In genomic region chr2:63049291-63050185, GRCh38 we compare ENCODE assay signal across 8 cellular contexts. TPM values are rescaled to one million over a fixed set of nuclear protein-coding genes. Genes with fewer than 3 reads are reported as not detected.
A peak's percentile ranks its signal among the peaks of the same experiment; 100 is the strongest.
DNase-seq lines count a peak whose midpoint lies in the region; ATAC-seq, FAIRE-seq and TF ChIP-seq lines count a peak whose summit lies in the region.

No MANE protein-coding gene starts in this region.

- H3K27me3 Mint-ChIP-seq in glutamatergic neuron (ENCODE audit: unreplicated experiment): peaks cover 46% of the 10 kb centered on the region

- FAIRE-seq in D721Med (lab: Jason Lieb, UNC): no peak

- no peak overlapping the region for H3K27ac ChIP-seq in GM23248
- H3K27ac ChIP-seq in VCaP: peak overlapping the region; percentile 75

- H3K9me2 ChIP-seq in GM23248 (ENCODE audit: insufficient read depth): no peaks in the 10 kb centered on the region

- H3K36me3 Mint-ChIP-seq in glutamatergic neuron (ENCODE audit: unreplicated experiment): peaks cover 7% of the 10 kb centered on the region

- DNase-seq in ACHN: peak; percentile 21
- peak; percentile 32 for DNase-seq in GM23248
- DNase-seq in glutamatergic neuron: no peak
- peak; percentile 27 for DNase-seq in stimulated activated CD8-positive, alpha-beta memory T cell treated with anti-CD3 and anti-CD28 coated beads, Interleukin-4, amount 100 ng/mL, for 48 hours
- DNase-seq in D721Med (ENCODE audit: insufficient read length, low spot score): no peak
- DNase-seq in RPMI8226: no peak

- H3K27me3 ChIP-seq in GM23248 (replicated peaks; ENCODE audit: insufficient read depth): peaks cover 39% of the 10 kb centered on the region

- peak overlapping the region; percentile 77 for H3K4me3 ChIP-seq in GM23248

- H4K20me1 ChIP-seq in GM23248 (ENCODE audit: insufficient read depth): 0 out of 2 replicates have a peak, but pooled peaks cover 3% of the 10 kb centered on the region

- no peaks in the 10 kb centered on the region for H3K9me3 ChIP-seq in GM23248 (ENCODE audit: low read depth)

- ATAC-seq in HG03135 (IDR thresholded peaks at IDR 0.05; ENCODE audit: unreplicated experiment): no peak

- in situ Hi-C loops in ACHN (cut with HindIII; ENCODE audit: low pct_ligation_motif_present, low pct_unique_long_range_greater_than_20kb, low sequenced_read_pairs) (no loop called here), GM23248 (cut with MboI) (no loop called here)

- H3K79me2 ChIP-seq in GM23248 (ENCODE audit: insufficient read depth): no peaks in the 10 kb centered on the region

- H2AFZ ChIP-seq in GM23248: peak overlapping the region; percentile 29; the same call in 1 of the 2 replicates

- H3F3A ChIP-seq in GM23248 (ENCODE audit: insufficient read depth): 0 out of 2 replicates have a peak, but pooled peaks cover 5% of the 10 kb centered on the region

- H3K27ac Mint-ChIP-seq in glutamatergic neuron (ENCODE audit: unreplicated experiment): peak overlapping the region; percentile 38

- H3K4me1 ChIP-seq in GM23248 (ENCODE audit: insufficient read depth): peaks cover 9% of the 10 kb centered on the region; the same call in 1 of the 2 replicates

- H3K4me1 Mint-ChIP-seq in glutamatergic neuron (ENCODE audit: low read depth, unreplicated experiment): peaks cover 7% of the 10 kb centered on the region

- peak overlapping the region; percentile 87 for H3K4me3 Mint-ChIP-seq in glutamatergic neuron (ENCODE audit: unreplicated experiment)

- WGBS in GM23248 (ENCODE audit: low coverage in 1 of 2, low lambda C conversion rate in 2 of 2, missing lambda C conversion rate in 2 of 2), 2 experiments: 5% methylated on average over 45 to 46 of the region's 46 CpGs

- H3K4me2 ChIP-seq in GM23248 (ENCODE audit: unreplicated experiment): peak overlapping the region; percentile 78

- H3K36me3 ChIP-seq in GM23248 (ENCODE audit: low read depth): peaks cover 19% of the 10 kb centered on the region

- no peak for TF ChIP-seq CTCF in VCaP (conservative IDR thresholded peaks at IDR 0.05)
- no peak for TF ChIP-seq CTCF in glutamatergic neuron (IDR thresholded peaks at IDR 0.05; ENCODE audit: partially characterized antibody, unreplicated experiment)
- no peak for TF ChIP-seq CTCF in D721Med (IDR thresholded peaks at IDR 0.05; ENCODE audit: insufficient read depth, missing control alignments)

- peaks cover 21% of the 10 kb centered on the region for H3K9me3 Mint-ChIP-seq in glutamatergic neuron (ENCODE audit: unreplicated experiment)

- no peak overlapping the region for H3K9ac ChIP-seq in GM23248

RNA-seq across cellular contexts. Expression of gene OTX1, which starts 1.1 kb away (rescaled TPM):
- total RNA-seq in GM23248 (2014; rRNA removed; shearing (Covaris generic)): 0.25 TPM in 1 of 2 replicates, not detected in the other
- polyA plus RNA-seq in GM23248 (2016; fragmentation: Nextera tagmentation; extraction: Ambion mirVana): not detected in 2 replicates
- 0.15 TPM for total RNA-seq in glutamatergic neuron (ENCODE audit: unreplicated experiment)

Comparison
In these comparisons a context has a peak if more than half of its experiments do, and no peak if none do; other contexts are left out.
1. DNase-seq: peak in ACHN (single experiment), GM23248 (single experiment) and stimulated activated CD8-positive, alpha-beta memory T cell treated with anti-CD3 and anti-CD28 coated beads, Interleukin-4, amount 100 ng/mL, for 48 hours (single experiment); none in glutamatergic neuron (single experiment), D721Med (single experiment) and RPMI8226 (single experiment).